In genomic region chr14:27613102-27613501, GRCh38 we compare ENCODE assay signal across 28 cellular contexts.
"Had no signal": no experiment of that assay in that cellular context is flagged by ENCODE, and none has a peak within 500 bp of the region (broad histone marks: within the 10 kb centered on the region; RNA-seq: fewer than 3 reads in every experiment).

No MANE protein-coding gene starts in this region.

- H3K4me2 ChIP-seq: neural progenitor cell, smooth muscle cell had no signal

- H3K27ac ChIP-seq: neural progenitor cell, ovary, parathyroid adenoma, psoas muscle, right atrium auricular region, skin epidermis, spleen, stomach, thoracic aorta, thyroid gland, tibial nerve, upper lobe of left lung, vagina had no signal

- H3K36me3 Mint-ChIP-seq: naive thymus-derived CD8-positive, alpha-beta T cell; natural killer cell treated with Interleukin-12 subunit alpha and Interleukin-12 subunit beta and Interleukin-15 and Interleukin-18, amount 100 ng/mL, for 72 hours; neural progenitor cell; stimulated activated effector memory CD8-positive, alpha-beta T cell treated with anti-CD3 and anti-CD28 coated beads, Interleukin-12 subunit alpha, Interleukin-12 subunit beta, amount 100 ng/mL, for 72 hours; stimulated activated naive B cell treated with anti-CD40 and anti-IgM and Interleukin-4, amounts not matched to agents 10 μg/mL and 1 μg/mL and 100 μg/mL, for 72 hours had no signal

- H3K27me3 ChIP-seq: neural progenitor cell, ovary, right atrium auricular region, spleen, stomach, thyroid gland, tibial nerve, upper lobe of left lung, vagina had no signal

- H2AFZ ChIP-seq: neural progenitor cell, parathyroid adenoma had no signal

- H3K36me3 ChIP-seq: neural progenitor cell, ovary, right atrium auricular region, spleen, stomach, thoracic aorta, thyroid gland, tibial nerve, upper lobe of left lung, vagina had no signal

- DNase-seq: naive thymus-derived CD8-positive, alpha-beta T cell; occipital lobe; ovary; posterior cingulate gyrus; psoas muscle; spleen; stimulated activated CD4-positive, alpha-beta T cell treated with anti-CD3 and anti-CD28 coated beads, Interleukin-12 subunit alpha, Interleukin-12 subunit beta, amount 100 ng/mL, for 4 hours; stimulated activated CD4-positive, alpha-beta T cell treated with anti-CD3 and anti-CD28 coated beads, Interleukin-1b, Interleukin-23, amount 100 ng/mL, for 48 hours; stimulated activated CD4-positive, alpha-beta T cell treated with anti-CD3 and anti-CD28 coated beads, Interleukin-4, amount 100 ng/mL, for 1 hour; stimulated activated naive B cell treated with anti-CD40 and anti-IgM and Interleukin-4, amounts not matched to agents 10 μg/mL and 1 μg/mL and 100 μg/mL, for 72 hours; stimulated activated naive CD4-positive, alpha-beta T cell treated with Interleukin-2 at 50 U/mL for 16 hours; stomach; thyroid gland; trophoblast cell; upper lobe of left lung had no signal

- ATAC-seq: naive thymus-derived CD8-positive, alpha-beta T cell; natural killer cell treated with Interleukin-12 subunit alpha and Interleukin-12 subunit beta and Interleukin-15 and Interleukin-18, amount 100 ng/mL, for 72 hours; psoas muscle; sciatic nerve; stimulated activated effector memory CD8-positive, alpha-beta T cell treated with anti-CD3 and anti-CD28 coated beads, Interleukin-12 subunit alpha, Interleukin-12 subunit beta, amount 100 ng/mL, for 72 hours; stimulated activated naive B cell treated with anti-CD40 and anti-IgM and Interleukin-4, amounts not matched to agents 10 μg/mL and 1 μg/mL and 100 μg/mL, for 72 hours had no signal

- H3K4me1 Mint-ChIP-seq: naive thymus-derived CD8-positive, alpha-beta T cell; neural progenitor cell; stimulated activated effector memory CD8-positive, alpha-beta T cell treated with anti-CD3 and anti-CD28 coated beads, Interleukin-12 subunit alpha, Interleukin-12 subunit beta, amount 100 ng/mL, for 72 hours; stimulated activated naive B cell treated with anti-CD40 and anti-IgM and Interleukin-4, amounts not matched to agents 10 μg/mL and 1 μg/mL and 100 μg/mL, for 72 hours had no signal

- H3K27me3 Mint-ChIP-seq: naive thymus-derived CD8-positive, alpha-beta T cell; natural killer cell treated with Interleukin-12 subunit alpha and Interleukin-12 subunit beta and Interleukin-15 and Interleukin-18, amount 100 ng/mL, for 72 hours; progenitor cell of endocrine pancreas; stimulated activated naive B cell treated with anti-CD40 and anti-IgM and Interleukin-4, amounts not matched to agents 10 μg/mL and 1 μg/mL and 100 μg/mL, for 72 hours; stimulated activated naive CD8-positive, alpha-beta T cell treated with anti-CD3 and anti-CD28 coated beads, Interleukin-15, Interleukin-2, amounts not matched to agents 100 ng/mL and 50 ng/mL, for 24 hours had no signal

- H3K4me3 ChIP-seq: neural progenitor cell, ovary, psoas muscle, right atrium auricular region, skin epidermis, smooth muscle cell, spleen, stomach, thoracic aorta, thyroid gland, tibial nerve, upper lobe of left lung, vagina had no signal

- H3K9me3 Mint-ChIP-seq: natural killer cell treated with Interleukin-12 subunit alpha and Interleukin-12 subunit beta and Interleukin-15 and Interleukin-18, amount 100 ng/mL, for 72 hours; neural progenitor cell; stimulated activated naive B cell treated with anti-CD40 and anti-IgM and Interleukin-4, amounts not matched to agents 10 μg/mL and 1 μg/mL and 100 μg/mL, for 72 hours had no signal

- H3K4me3 Mint-ChIP-seq: naive thymus-derived CD8-positive, alpha-beta T cell; natural killer cell treated with Interleukin-12 subunit alpha and Interleukin-12 subunit beta and Interleukin-15 and Interleukin-18, amount 100 ng/mL, for 72 hours; neural progenitor cell; stimulated activated effector memory CD8-positive, alpha-beta T cell treated with anti-CD3 and anti-CD28 coated beads, Interleukin-12 subunit alpha, Interleukin-12 subunit beta, amount 100 ng/mL, for 72 hours; stimulated activated naive B cell treated with anti-CD40 and anti-IgM and Interleukin-4, amounts not matched to agents 10 μg/mL and 1 μg/mL and 100 μg/mL, for 72 hours; stimulated activated naive CD8-positive, alpha-beta T cell treated with anti-CD3 and anti-CD28 coated beads, Interleukin-15, Interleukin-2, amounts not matched to agents 100 ng/mL and 50 ng/mL, for 24 hours had no signal

- H3K27ac Mint-ChIP-seq: naive thymus-derived CD8-positive, alpha-beta T cell; natural killer cell treated with Interleukin-12 subunit alpha and Interleukin-12 subunit beta and Interleukin-15 and Interleukin-18, amount 100 ng/mL, for 72 hours; neural progenitor cell; progenitor cell of endocrine pancreas; stimulated activated effector memory CD8-positive, alpha-beta T cell treated with anti-CD3 and anti-CD28 coated beads, Interleukin-12 subunit alpha, Interleukin-12 subunit beta, amount 100 ng/mL, for 72 hours; stimulated activated naive B cell treated with anti-CD40 and anti-IgM and Interleukin-4, amounts not matched to agents 10 μg/mL and 1 μg/mL and 100 μg/mL, for 72 hours; stimulated activated naive CD8-positive, alpha-beta T cell treated with anti-CD3 and anti-CD28 coated beads, Interleukin-15, Interleukin-2, amounts not matched to agents 100 ng/mL and 50 ng/mL, for 24 hours had no signal

- H3K4me1 ChIP-seq: neural progenitor cell, parathyroid adenoma, psoas muscle, right atrium auricular region, spleen, stomach, thyroid gland, tibial nerve, upper lobe of left lung, vagina had no signal

- H3K79me2 ChIP-seq: parathyroid adenoma had no signal
